In genomic region chr2:153543639-153544071, GRCh38 we compare ENCODE assay signal across 10 cellular contexts.
DNase-seq lines count a peak whose midpoint lies in the region; ATAC-seq, FAIRE-seq and TF ChIP-seq lines count a peak whose summit lies in the region.
"Had no signal": no experiment of that assay in that cellular context is flagged by ENCODE, and none has a peak within 500 bp of the region (broad histone marks: within the 10 kb centered on the region; RNA-seq: fewer than 3 reads in every experiment).

No MANE protein-coding gene starts in this region.

- no peak overlapping the region for H2BK12ac ChIP-seq in H1 (ENCODE audit: low read depth, low read length)

- peaks cover 11 to 19% of the 10 kb centered on the region in 2 experiments for H3K9me3 ChIP-seq in H1 (ENCODE audit: insufficient read depth in 2 of 2, low read depth in 1 of 2, low read length in 1 of 2)

- TF ChIP-seq POLR2A in H54 (IDR thresholded peaks at IDR 0.05; ENCODE audit: low read depth, low read length) (no peak), H1 (IDR thresholded peaks at IDR 0.05; ENCODE audit: control extremely low read depth in 1 of 2, low read depth in 2 of 2, low read length in 2 of 2) (no peak), erythroblast (IDR thresholded peaks at IDR 0.05; ENCODE audit: low read length) (no peak)

- WGBS in H1 (ENCODE audit: extremely low coverage in 1 of 2, insufficient coverage in 1 of 2, insufficient read length in 1 of 2, insufficient replicate concordance in 2 of 2, low coverage in 1 of 2, low lambda C conversion rate in 2 of 2, missing lambda C conversion rate in 1 of 2), 2 experiments: 15% methylated on average over 5 of the region's 5 CpGs; no CpG with 5 or more reads in 1 of the 2 experiments

- H3K4me1 ChIP-seq in H1 (replicated peaks in 1 of 4; ENCODE audit: control insufficient read depth in 3 of 4, insufficient read depth in 4 of 4, low read length in 3 of 4): peaks cover 0 to 2% (median under 1%) of the 10 kb centered on the region in 4 experiments; a peak in 2 of 7 replicates

- no peaks in the 10 kb centered on the region for H3K79me1 ChIP-seq in H1 (ENCODE audit: low read depth, low read length)

- TF ChIP-seq CTCF in H1 (IDR thresholded peaks at IDR 0.05; ENCODE audit: control extremely low read depth in 1 of 3, insufficient read depth in 1 of 3, low read depth in 1 of 3, low read length in 3 of 3): peak in 1 of 3 experiments; percentile 17; a peak in 1 of 4 replicates
- no peak for TF ChIP-seq CTCF in dorsolateral prefrontal cortex (IDR thresholded peaks at IDR 0.05 in 54 of 56, conservative IDR thresholded peaks at IDR 0.05 in 2 of 56; ENCODE audit: low read depth in 1 of 56, partially characterized antibody in 56 of 56)

- H3K4me3 ChIP-seq in H1 (ENCODE audit: extremely low read depth in 1 of 4, insufficient read depth in 2 of 4, low read depth in 3 of 4, low read length in 4 of 4): peak overlapping the region in 1 of 4 experiments; percentile 14; a peak in 1 of 8 replicates
- H3K4me3 ChIP-seq in dorsolateral prefrontal cortex: no peak overlapping the region

- ATAC-seq in GM18519 (IDR thresholded peaks at IDR 0.05; ENCODE audit: low FRiP score, unreplicated experiment) (peak; percentile 91), GM21381 (IDR thresholded peaks at IDR 0.05; ENCODE audit: unreplicated experiment) (no peak)

- H2AFZ ChIP-seq in H1 (ENCODE audit: low read length): no peak overlapping the region

- H4K20me1 ChIP-seq in H1 (replicated peaks in 1 of 2; ENCODE audit: control insufficient read depth in 1 of 2, insufficient read depth in 2 of 2, low read length in 2 of 2): no peaks in the 10 kb centered on the region

- no peak overlapping the region for H2BK15ac ChIP-seq in H1 (ENCODE audit: low read length)

- TF ChIP-seq EP300 in Ishikawa (IDR thresholded peaks at IDR 0.05; ENCODE audit: borderline replicate concordance): no peak
- TF ChIP-seq EP300 in H1 (IDR thresholded peaks at IDR 0.05; ENCODE audit: borderline replicate concordance in 1 of 2, low read depth in 2 of 2, low read length in 2 of 2): 0 out of 3 replicates have a peak, but pooled peaks of 1 of the 2 experiments have one; percentile 5

- no peak overlapping the region for H2BK120ac ChIP-seq in H1 (replicated peaks; ENCODE audit: low read depth, low read length)

- H3K14ac ChIP-seq in H1 (ENCODE audit: insufficient read length): no peak overlapping the region

- H2BK5ac ChIP-seq in H1 (ENCODE audit: low read depth, low read length): no peak overlapping the region

- H3K9ac ChIP-seq in H1 (replicated peaks in 1 of 4; ENCODE audit: extremely low read depth in 1 of 4, low read depth in 3 of 4, low read length in 3 of 4): no peak overlapping the region

- intact Hi-C loops in dorsolateral prefrontal cortex (cut with DNase I): no loop called here

- no peak overlapping the region for H4K5ac ChIP-seq in H1 (ENCODE audit: insufficient read length, low read depth, low read length)

- H3K18ac ChIP-seq in H1 (ENCODE audit: extremely low read depth, low read length): no peak overlapping the region

- POLR2A ChIA-PET in H1 (lab: Charles Lee; ENCODE audit: partially characterized antibody): interaction anchor here (1.1 kb wide), 1 partner anchor 24 kb away, joined by 3 read pairs; no protein-coding TSS in a partner anchor

- no peak for TF ChIP-seq RAD21 in Ishikawa (IDR thresholded peaks at IDR 0.05; ENCODE audit: low read depth)
- peak; percentile 13 to 14; a peak in 1 of 4 replicates for TF ChIP-seq RAD21 in H1 (IDR thresholded peaks at IDR 0.05 in 1 of 2, conservative IDR thresholded peaks at IDR 0.05 in 1 of 2; ENCODE audit: low read depth in 2 of 2, low read length in 2 of 2)

- no peak overlapping the region for H4K91ac ChIP-seq in H1 (replicated peaks; ENCODE audit: insufficient read length, low read length)

- no peak overlapping the region for H3K56ac ChIP-seq in H1 (replicated peaks; ENCODE audit: insufficient read length, low read depth, low read length)

- H3K4me2 ChIP-seq in H1 (ENCODE audit: insufficient read depth in 1 of 2, low read depth in 2 of 2, low read length in 2 of 2): peak overlapping the region; percentile 11 to 39; a peak in 2 of 4 replicates

- H3K23me2 ChIP-seq in H1 (ENCODE audit: low read depth, low read length): no peaks in the 10 kb centered on the region

- H3K23ac ChIP-seq in H1 (ENCODE audit: insufficient read length): no peak overlapping the region

- H3K36me3 ChIP-seq in H1 (ENCODE audit: control insufficient read depth in 2 of 4, insufficient read depth in 4 of 4, low read length in 3 of 4): peaks cover 0 to 5% (median 0%) of the 10 kb centered on the region in 4 experiments; a peak in 1 of 8 replicates

- CTCF ChIA-PET in H1 (lab: Charles Lee; ENCODE audit: partially characterized antibody): interaction anchor here (0.7 to 1.4 kb wide), 3 partner anchors 12 to 65 kb away, joined by 3 to 4 read pairs (median 4); partner anchors contain the start of gene RPRM

- no peaks in the 10 kb centered on the region for H3K27me3 ChIP-seq in H1 (replicated peaks in 1 of 4; ENCODE audit: control insufficient read depth in 3 of 4, extremely low read depth in 1 of 4, insufficient read depth in 3 of 4, low read length in 3 of 4)
- no peaks in the 10 kb centered on the region for H3K27me3 ChIP-seq in dorsolateral prefrontal cortex

- no peaks in the 10 kb centered on the region for H3K79me2 ChIP-seq in H1 (ENCODE audit: control insufficient read depth in 1 of 2, insufficient read depth in 2 of 2, low read length in 2 of 2)

- no peak overlapping the region for H2AK5ac ChIP-seq in H1 (ENCODE audit: low read depth, low read length)

- H4K8ac ChIP-seq in H1 (ENCODE audit: extremely low read depth, insufficient read depth, low read length): no peak overlapping the region

- DNase-seq in H54 (ENCODE audit: insufficient read length, low spot score): peak; percentile 3
- DNase-seq in H1 (ENCODE audit: low read depth in 1 of 2, low spot score in 2 of 2): no peak
- no peak for DNase-seq in erythroblast (lab: John Stamatoyannopoulos, UW)
- DNase-seq in dorsolateral prefrontal cortex: no peak
- no peak for DNase-seq in COLO668 (lab: John Stamatoyannopoulos, UW; ENCODE audit: unreplicated experiment)
- DNase-seq: activated T-cell treated with anti-CD3 and anti-CD28 coated beads, Interleukin-2, amount 50 U/mL, for 48 hours; effector CD4-positive, alpha-beta T cell had no signal

- no peak overlapping the region for H3K27ac ChIP-seq in H1 (ENCODE audit: low read depth, low read length)
- H3K27ac ChIP-seq in dorsolateral prefrontal cortex: no peak overlapping the region

- H3K4ac ChIP-seq in H1 (replicated peaks; ENCODE audit: insufficient read length, low read depth, low read length): no peak overlapping the region

- FAIRE-seq in H54 (lab: Jason Lieb, UNC) (peak; percentile 20), H1 (lab: Jason Lieb, UNC) (peak; percentile 50)

- no peak overlapping the region for H2BK20ac ChIP-seq in H1 (ENCODE audit: low read length)

TF ChIP-seq in Ishikawa, 13 proteins besides CTCF, POLR2A, EP300 and RAD21:
- TF ChIP-seq YY1 (IDR thresholded peaks at IDR 0.05; ENCODE audit: low read depth) (no peak), CREB1 (IDR thresholded peaks at IDR 0.05; ENCODE audit: low read depth) (0 out of 2 replicates have a peak, but pooled peaks have one; percentile 16), ZBTB7A (IDR thresholded peaks at IDR 0.05; ENCODE audit: low read depth) (no peak)

TF ChIP-seq in H1, 55 proteins besides CTCF, POLR2A, EP300 and RAD21:
- no peak for TF ChIP-seq CBX5 (IDR thresholded peaks at IDR 0.05; ENCODE audit: low read depth, low read length)
- TF ChIP-seq CREB1 (IDR thresholded peaks at IDR 0.05): peak; percentile 70
- no peak for TF ChIP-seq KDM5A (IDR thresholded peaks at IDR 0.05; ENCODE audit: low read length)
- TF ChIP-seq EGR1 (IDR thresholded peaks at IDR 0.05; ENCODE audit: borderline replicate concordance, low read depth, low read length): no peak
- 0 out of 2 replicates have a peak, but pooled peaks have one; percentile 44 for TF ChIP-seq TCF12 (IDR thresholded peaks at IDR 0.05; ENCODE audit: low read depth, low read length)
TF ChIP-seq in H1: peak in this region for 2.
